ENCODE assay signal across 8 cellular contexts in the genomic region with DNA sequence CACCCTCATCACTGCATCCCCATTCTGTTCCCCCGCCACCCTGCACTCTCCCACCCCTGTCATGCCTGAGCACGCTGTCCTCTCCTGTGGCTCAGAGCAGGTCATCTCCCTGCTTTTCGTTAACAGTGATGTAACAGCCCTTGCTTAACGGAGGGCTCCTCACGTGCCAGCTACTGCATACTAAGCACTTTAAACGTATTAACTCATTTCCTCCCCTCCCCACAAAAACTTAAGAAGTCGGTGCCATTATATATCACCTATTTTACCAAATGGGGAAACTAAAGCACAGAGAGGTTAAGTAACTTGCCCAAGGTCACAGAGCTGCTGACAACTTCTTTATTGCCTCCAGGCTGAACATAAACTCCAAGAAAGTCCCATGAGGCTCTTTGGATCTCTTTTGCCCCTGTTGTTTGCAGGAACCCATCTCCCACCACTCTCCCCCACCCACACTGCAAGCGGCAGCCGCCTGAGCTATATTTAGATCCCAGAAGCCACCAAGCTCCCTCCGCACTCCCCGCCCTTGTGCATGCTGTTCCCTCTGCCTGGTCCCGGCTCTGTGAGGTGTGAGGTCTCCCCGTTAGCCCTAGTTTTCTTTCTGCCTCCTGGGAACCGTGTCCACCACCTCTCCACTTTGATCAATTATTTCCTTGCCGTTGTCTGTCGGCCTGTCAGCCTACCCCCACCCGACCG. TPM values are rescaled to one million over a fixed set of nuclear protein-coding genes. Genes with fewer than 3 reads are reported as not detected.
DNase-seq lines count a peak whose midpoint lies in the region; ATAC-seq and TF ChIP-seq lines count a peak whose summit lies in the region.

No MANE protein-coding gene starts in this region.

- peak overlapping the region; percentile 98 for H3K4me3 Mint-ChIP-seq in activated CD4-positive, alpha-beta T cell treated with anti-CD3 and anti-CD28 coated beads, Interleukin-2, amount 10 ng/mL, durations not matched to agents 24 days and 14 days

- H3K9ac ChIP-seq in smooth muscle cell (ENCODE audit: low read depth): no peak overlapping the region

- peak overlapping the region; percentile 97 for H2AFZ ChIP-seq in smooth muscle cell (ENCODE audit: low read depth)

- H3K4me3 ChIP-seq in BJ (ENCODE audit: low read depth, low read length) (peak overlapping the region; percentile 32), HL-60 (replicated peaks; ENCODE audit: insufficient read depth, low read length) (peak overlapping the region; percentile 43), smooth muscle cell (peak overlapping the region; percentile 70)

- TF ChIP-seq CTCF in BJ (IDR thresholded peaks at IDR 0.05; ENCODE audit: insufficient read depth, low read depth, low read length) (no peak), HL-60 (IDR thresholded peaks at IDR 0.05; ENCODE audit: insufficient read depth, low read length) (no peak), smooth muscle cell (IDR thresholded peaks at IDR 0.05; ENCODE audit: borderline replicate concordance, insufficient read depth, poor library complexity, severe bottlenecking) (no peak)

- H3K4me1 Mint-ChIP-seq in activated CD4-positive, alpha-beta T cell treated with anti-CD3 and anti-CD28 coated beads, Interleukin-2, amount 10 ng/mL, durations not matched to agents 24 days and 14 days: peaks cover 67% of the 10 kb centered on the region

- no peaks in the 10 kb centered on the region for H3K27me3 ChIP-seq in BJ (ENCODE audit: control insufficient read depth, insufficient read depth, low read length)
- H3K27me3 ChIP-seq in HL-60 (ENCODE audit: insufficient read depth, poor library complexity, severe bottlenecking): no peaks in the 10 kb centered on the region
- no peaks in the 10 kb centered on the region for H3K27me3 ChIP-seq in smooth muscle cell (ENCODE audit: low read depth)

- H4K20me1 ChIP-seq in smooth muscle cell (ENCODE audit: low read depth): peaks cover 36% of the 10 kb centered on the region

- H3K36me3 Mint-ChIP-seq in activated CD4-positive, alpha-beta T cell treated with anti-CD3 and anti-CD28 coated beads, Interleukin-2, amount 10 ng/mL, durations not matched to agents 24 days and 14 days (ENCODE audit: low read depth): peaks cover 38% of the 10 kb centered on the region

- no peaks in the 10 kb centered on the region for H3K9me3 Mint-ChIP-seq in activated CD4-positive, alpha-beta T cell treated with anti-CD3 and anti-CD28 coated beads, Interleukin-2, amount 10 ng/mL, durations not matched to agents 24 days and 14 days

- H3K27ac ChIP-seq in HL-60 (replicated peaks) (peak overlapping the region; percentile 91), smooth muscle cell (ENCODE audit: low read depth) (no peak overlapping the region)

- peaks cover 24% of the 10 kb centered on the region for H3K4me1 ChIP-seq in smooth muscle cell (ENCODE audit: low read depth)

- 14% methylated on average over 18 of the region's 18 CpGs for WGBS in smooth muscle cell (ENCODE audit: low lambda C conversion rate)

- intact Hi-C loops in activated CD4-positive, alpha-beta T cell treated with anti-CD3 and anti-CD28 coated beads, Interleukin-2, amount 10 ng/mL, durations not matched to agents 24 days and 14 days (cut with micrococcal nuclease): loop anchor here (1.0 to 10.0 kb wide), 7 partner anchors 10 to 844 kb away; a partner anchor contains a TSS
- intact Hi-C loops in left ventricle myocardium superior (cut with micrococcal nuclease): no loop called here

- POLR2A ChIA-PET in BJ (lab: Charles Lee): no interaction called here

- peak overlapping the region; percentile 99 for H3K4me2 ChIP-seq in smooth muscle cell

- CTCF ChIA-PET in BJ (lab: Yijun Ruan, JAX): interaction anchor here (0.7 to 26.9 kb wide), 18 partner anchors 11 to 215 kb away, joined by 3 to 563 read pairs (median 4); a partner anchor contains a TSS

- DNase-seq in BJ (ENCODE audit: low read depth) (no peak), HL-60 (ENCODE audit: low read depth in 1 of 2, low spot score in 1 of 2) (peak; percentile 93 to 96), left ventricle myocardium superior (peak; percentile 53), smooth muscle cell (lab: John Stamatoyannopoulos, UW; ENCODE audit: unreplicated experiment) (no peak), germinal center (ENCODE audit: low spot score) (no peak), GDM1 (lab: John Stamatoyannopoulos, UW) (no peak)
- peak; percentile 79 for DNase-seq in activated CD4-positive, alpha-beta T cell treated with anti-CD3 and anti-CD28 coated beads, Interleukin-2, amount 10 ng/mL, durations not matched to agents 24 days and 14 days

- peak overlapping the region; percentile 96 for H3K27ac Mint-ChIP-seq in activated CD4-positive, alpha-beta T cell treated with anti-CD3 and anti-CD28 coated beads, Interleukin-2, amount 10 ng/mL, durations not matched to agents 24 days and 14 days

- ATAC-seq in left ventricle myocardium superior (peak; percentile 20), GM21737 (IDR thresholded peaks at IDR 0.05; ENCODE audit: unreplicated experiment) (no peak)

- no peaks in the 10 kb centered on the region for H3F3A ChIP-seq in smooth muscle cell (ENCODE audit: low read depth)

- H3K9me3 ChIP-seq in smooth muscle cell (replicated peaks; ENCODE audit: low read depth): no peaks in the 10 kb centered on the region

- H3K36me3 ChIP-seq in BJ (ENCODE audit: control insufficient read depth, insufficient read depth, low read length) (no peaks in the 10 kb centered on the region), smooth muscle cell (ENCODE audit: low read depth) (no peaks in the 10 kb centered on the region)

- H3K27me3 Mint-ChIP-seq in activated CD4-positive, alpha-beta T cell treated with anti-CD3 and anti-CD28 coated beads, Interleukin-2, amount 10 ng/mL, durations not matched to agents 24 days and 14 days: no peaks in the 10 kb centered on the region

- peaks cover 38% of the 10 kb centered on the region for H3K79me2 ChIP-seq in smooth muscle cell (ENCODE audit: low read depth)

RNA-seq across cellular contexts. Expression of a gene that starts 0.8 kb away (rescaled TPM):
- polyA plus RNA-seq in BJ (2011; rRNA removed): 15.1 and 25.3 TPM in 2 replicates
- polyA minus RNA-seq in BJ (2011; rRNA and poly(A)+ RNA removed): 28.2 and 28.4 TPM in 2 replicates
- total RNA-seq in activated CD4-positive, alpha-beta T cell treated with anti-CD3 and anti-CD28 coated beads, Interleukin-2, amount 10 ng/mL, durations not matched to agents 24 days and 14 days: 332 and 340 TPM in 2 replicates
- 45.8 TPM for total RNA-seq in left ventricle myocardium superior
- 10.4 and 19.6 TPM in 2 replicates for total RNA-seq in smooth muscle cell
- 14.1 and 16.5 TPM in 2 replicates for polyA plus RNA-seq in smooth muscle cell

RNA-seq across cellular contexts. Expression of a gene that starts 31.5 kb away (rescaled TPM):
- not detected in 2 replicates for polyA plus RNA-seq in BJ (2011; rRNA removed)
- polyA minus RNA-seq in BJ (2011; rRNA and poly(A)+ RNA removed): not detected in 2 replicates
- 0.33 and 0.36 TPM in 2 replicates for total RNA-seq in activated CD4-positive, alpha-beta T cell treated with anti-CD3 and anti-CD28 coated beads, Interleukin-2, amount 10 ng/mL, durations not matched to agents 24 days and 14 days
- 23.5 TPM for total RNA-seq in left ventricle myocardium superior
- not detected in 2 replicates for total RNA-seq in smooth muscle cell
- polyA plus RNA-seq in smooth muscle cell: not detected in 2 replicates

RNA-seq across cellular contexts. Expression of a gene that starts 32.5 kb away (rescaled TPM):
- polyA plus RNA-seq in BJ (2011; rRNA removed): not detected in 2 replicates
- not detected in 2 replicates for polyA minus RNA-seq in BJ (2011; rRNA and poly(A)+ RNA removed)
- total RNA-seq in activated CD4-positive, alpha-beta T cell treated with anti-CD3 and anti-CD28 coated beads, Interleukin-2, amount 10 ng/mL, durations not matched to agents 24 days and 14 days: not detected in 2 replicates
- not detected for total RNA-seq in left ventricle myocardium superior
- not detected in 2 replicates for total RNA-seq in smooth muscle cell
- polyA plus RNA-seq in smooth muscle cell: not detected in 2 replicates

RNA-seq across cellular contexts. Expression of a gene that starts 45.3 kb away (rescaled TPM):
- polyA plus RNA-seq in BJ (2011; rRNA removed) (not detected in 2 replicates), smooth muscle cell (not detected in 2 replicates)
- not detected in 2 replicates for polyA minus RNA-seq in BJ (2011; rRNA and poly(A)+ RNA removed)
- total RNA-seq in activated CD4-positive, alpha-beta T cell treated with anti-CD3 and anti-CD28 coated beads, Interleukin-2, amount 10 ng/mL, durations not matched to agents 24 days and 14 days: 0.09 TPM in 2 replicates
- total RNA-seq in left ventricle myocardium superior (4.1 TPM), smooth muscle cell (0.04 and 0.22 TPM in 2 replicates)

RNA-seq across cellular contexts. Expression of a gene that starts 55.8 kb away (rescaled TPM):
- polyA plus RNA-seq in BJ (2011; rRNA removed): 0.10 TPM in 1 of 2 replicates, not detected in the other
- polyA minus RNA-seq in BJ (2011; rRNA and poly(A)+ RNA removed): 0.09 TPM in 1 of 2 replicates, not detected in the other
- 0.31 and 0.42 TPM in 2 replicates for total RNA-seq in activated CD4-positive, alpha-beta T cell treated with anti-CD3 and anti-CD28 coated beads, Interleukin-2, amount 10 ng/mL, durations not matched to agents 24 days and 14 days
- 0.45 TPM for total RNA-seq in left ventricle myocardium superior
- 0.81 and 1.9 TPM in 2 replicates for total RNA-seq in smooth muscle cell
- polyA plus RNA-seq in smooth muscle cell: 0.09 and 0.13 TPM in 2 replicates

Comparison
In these comparisons a context has a peak if more than half of its experiments do, and no peak if none do; other contexts are left out.
1. DNase-seq: peak in HL-60 (2 of 2), activated CD4-positive, alpha-beta T cell treated with anti-CD3 and anti-CD28 coated beads, Interleukin-2, amount 10 ng/mL, durations not matched to agents 24 days and 14 days (single experiment) and left ventricle myocardium superior (single experiment); none in BJ (single experiment), smooth muscle cell (single experiment), germinal center (single experiment) and GDM1 (single experiment).
2. RNA of a gene that starts 31.5 kb away (total RNA-seq): 23.5 TPM in left ventricle myocardium superior (single experiment); 0.33 to 0.36 TPM in activated CD4-positive, alpha-beta T cell treated with anti-CD3 and anti-CD28 coated beads, Interleukin-2, amount 10 ng/mL, durations not matched to agents 24 days and 14 days and not detected in smooth muscle cell; every median in the first group is over 10 times any median in the second.
3. Peak in every context shown above with its lines, with median percentiles within 50 percentile points of each other: H3K4me3 ChIP-seq.